Comparison of ENCODE assay signal across 2 cellular contexts in genomic region chr16:86819523-86819887, GRCh38.
TF ChIP-seq lines count a peak whose summit lies in the region.

No MANE protein-coding gene starts in this region.

TF ChIP-seq in IMR-90, 13 proteins besides CTCF, POLR2A, EP300 and RAD21:
- no peak for TF ChIP-seq USF2 (IDR thresholded peaks at IDR 0.05; ENCODE audit: low read depth, low read length)
- TF ChIP-seq ELK1 (IDR thresholded peaks at IDR 0.05; ENCODE audit: borderline replicate concordance, low read depth, low read length), result no peak
- no peak for TF ChIP-seq RFX5 (IDR thresholded peaks at IDR 0.05; ENCODE audit: low read depth, low read length)
- TF ChIP-seq MAFK (IDR thresholded peaks at IDR 0.05; ENCODE audit: low read depth, low read length), result no peak
- no peak for TF ChIP-seq RCOR1 (IDR thresholded peaks at IDR 0.05; ENCODE audit: insufficient replicate concordance, low read length)
- TF ChIP-seq CEBPB (IDR thresholded peaks at IDR 0.05; ENCODE audit: low read depth, low read length), result no peak
- no peak for TF ChIP-seq MAZ (IDR thresholded peaks at IDR 0.05; ENCODE audit: borderline replicate concordance, low read depth, low read length)
- TF ChIP-seq BHLHE40 (IDR thresholded peaks at IDR 0.05; ENCODE audit: low read depth, low read length), result no peak
TF ChIP-seq in IMR-90: peak in this region for 0.

TF ChIP-seq in endothelial cell of umbilical vein, 7 proteins besides CTCF, POLR2A, EP300 and RAD21 (continued from another document):
- TF ChIP-seq MAX (IDR thresholded peaks at IDR 0.05; ENCODE audit: insufficient read depth, insufficient read length), result no peak
- TF ChIP-seq FOS (IDR thresholded peaks at IDR 0.05; ENCODE audit: borderline replicate concordance, insufficient read depth, low read length), result no peak
TF ChIP-seq in endothelial cell of umbilical vein: peak in this region for 0.
